Comparison of ENCODE assay signal across 20 cellular contexts in the genomic region with DNA sequence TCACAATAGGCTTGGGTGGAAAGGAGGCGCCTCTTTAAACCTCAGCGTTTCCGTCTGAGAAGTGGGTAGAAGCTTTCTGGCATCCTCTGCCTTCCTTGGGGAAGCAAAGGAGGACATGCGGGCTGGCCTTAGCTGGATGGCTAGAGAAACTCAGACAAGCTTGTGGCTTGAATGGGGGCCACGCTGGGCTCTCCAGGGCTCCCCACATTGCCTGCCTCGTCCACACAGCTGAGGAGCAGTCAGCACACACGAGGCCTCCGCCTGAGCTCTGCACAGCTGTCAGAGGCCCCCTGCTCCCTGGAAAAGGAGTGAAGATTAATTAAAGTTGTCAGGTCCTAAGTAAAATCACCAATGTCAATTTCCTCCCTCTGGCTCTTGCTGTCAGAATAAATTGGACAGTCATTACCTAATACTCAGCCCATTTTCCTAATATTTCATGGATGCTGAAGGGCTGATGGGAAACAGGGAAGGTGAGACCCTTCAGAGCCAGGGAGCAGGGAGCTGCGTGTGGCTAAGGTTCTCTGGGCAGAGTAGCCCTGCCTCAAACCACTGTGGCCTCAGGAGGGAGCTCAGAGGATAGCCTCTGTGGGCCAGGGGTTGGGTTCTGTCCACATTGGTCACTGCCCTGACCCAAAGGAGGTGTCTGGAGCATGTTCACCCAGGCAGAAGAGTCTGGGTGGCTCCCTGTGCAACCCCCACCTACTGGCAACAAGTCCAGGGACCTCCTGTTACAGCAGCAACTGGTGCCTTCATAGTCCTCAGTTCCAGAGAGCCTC.
DNase-seq lines count a peak whose midpoint lies in the region; ATAC-seq, FAIRE-seq and TF ChIP-seq lines count a peak whose summit lies in the region.
"Had no signal": no experiment of that assay in that cellular context is flagged by ENCODE, and none has a peak within 500 bp of the region (broad histone marks: within the 10 kb centered on the region; RNA-seq: fewer than 3 reads in every experiment).

No MANE protein-coding gene starts in this region.

- POLR2A ChIA-PET in K562 (lab: Yijun Ruan, JAX) = interaction anchor here (0.5 to 1.1 kb wide), 6 partner anchors 12 to 960 kb away, joined by 3 to 6 read pairs (median 4); no protein-coding TSS in a partner anchor

- no peak for FAIRE-seq in K562 (lab: Jason Lieb, UNC)
- FAIRE-seq: A204.1, D721Med had no signal

- H3K9me3 Mint-ChIP-seq in nephron progenitor cell = peaks cover 12% of the 10 kb centered on the region

- no peaks in the 10 kb centered on the region for H4K20me1 ChIP-seq in K562 (replicated peaks; ENCODE audit: control insufficient read depth, insufficient read depth, low read length)
- H4K20me1 ChIP-seq: BLaER1 had no signal

- no peak for TF ChIP-seq CTCF in K562 (IDR thresholded peaks at IDR 0.05 in 2 of 3, conservative IDR thresholded peaks at IDR 0.05 in 1 of 3; ENCODE audit: insufficient read depth in 2 of 3, low read depth in 1 of 3, low read length in 3 of 3)
- TF ChIP-seq CTCF in nephron progenitor cell (IDR thresholded peaks at IDR 0.05) = no peak

- H3K4me3 Mint-ChIP-seq in nephron progenitor cell = no peak overlapping the region
- H3K4me3 Mint-ChIP-seq: CD4-positive, CD25-positive, alpha-beta regulatory T cell had no signal

- no peak overlapping the region for H3K4me3 ChIP-seq in K562
- H3K4me3 ChIP-seq: BLaER1 had no signal

- H3K36me3 Mint-ChIP-seq in nephron progenitor cell (ENCODE audit: low read depth) = no peaks in the 10 kb centered on the region
- H3K36me3 Mint-ChIP-seq: CD4-positive, CD25-positive, alpha-beta regulatory T cell had no signal

- H3K36me3 ChIP-seq in K562 (ENCODE audit: control insufficient read depth, insufficient read depth, low read length) = no peaks in the 10 kb centered on the region
- H3K36me3 ChIP-seq: BLaER1 had no signal

- no peaks in the 10 kb centered on the region for H3K9me1 ChIP-seq in K562 (ENCODE audit: control insufficient read depth, insufficient read depth, low read length)

- no peak for TF ChIP-seq RAD21 in K562 (CRISPR knock-in tag; conservative IDR thresholded peaks at IDR 0.05 in 1 of 2, IDR thresholded peaks at IDR 0.05 in 1 of 2)

- DNase-seq in ELF-1 (ENCODE audit: low read depth, low spot score) (peak; percentile 9), K562 (ENCODE audit: extremely low read depth in 1 of 4, low spot score in 3 of 4) (no peak), left lobe of liver (ENCODE audit: low spot score) (peak; percentile 24), retina (peak; percentile 21), NCI-H2081 (lab: John Stamatoyannopoulos, UW) (no peak), nephron progenitor cell (no peak), cortex of kidney (lab: John Stamatoyannopoulos, UW) (no peak)
- DNase-seq: CD4-positive, CD25-positive, alpha-beta regulatory T cell; H7; Kasumi-1; NCI-H1092 treated with DMSO at 0.1 percent for 48 hours; NCI-H1436; NCI-H187 treated with DMSO at 0.1 percent for 48 hours; NCI-H2107; NCI-H524 treated with DMSO at 0.1 percent for 48 hours; NCI-H774; PC-3 had no signal

- peaks cover 4 to 30% of the 10 kb centered on the region in 2 experiments; a peak in 2 of 5 replicates for H3K27me3 ChIP-seq in K562 (ENCODE audit: control insufficient read depth in 2 of 2, insufficient read depth in 2 of 2, low read length in 2 of 2)
- H3K27me3 ChIP-seq: BLaER1 had no signal

- peaks cover 9% of the 10 kb centered on the region for H3K4me1 Mint-ChIP-seq in nephron progenitor cell
- H3K4me1 Mint-ChIP-seq: CD4-positive, CD25-positive, alpha-beta regulatory T cell had no signal

- TF ChIP-seq POLR2A in K562 (conservative IDR thresholded peaks at IDR 0.05) = no peak

- H3K27ac ChIP-seq in K562 (ENCODE audit: extremely low read depth, low read depth, low read length) = no peak overlapping the region
- H3K27ac ChIP-seq: BLaER1 had no signal

- H2AFZ ChIP-seq in K562 (ENCODE audit: low read depth, low read length) = no peak overlapping the region

- intact Hi-C loops in K562 (cut with micrococcal nuclease) = no loop called here

- WGBS in K562 (ENCODE audit: insufficient coverage, low coverage, missing lambda C conversion rate) = 3% methylated on average over 9 of the region's 9 CpGs

- peaks cover 29% of the 10 kb centered on the region for H3K27me3 Mint-ChIP-seq in nephron progenitor cell (ENCODE audit: low read depth, poor library complexity)

- in situ Hi-C loops in K562 (cut with MboI) = no loop called here

- ATAC-seq in K562 (peak; percentile 22; the same call in 1 of the 3 replicates), left lobe of liver (no peak)
- ATAC-seq: PC-3 had no signal

- no peaks in the 10 kb centered on the region for H3K9me3 ChIP-seq in K562 (replicated peaks; ENCODE audit: control insufficient read depth, insufficient read depth, low read depth, low read length)

- TF ChIP-seq EP300 in K562 (IDR thresholded peaks at IDR 0.05; ENCODE audit: low read length) = no peak

- H3K27ac Mint-ChIP-seq in nephron progenitor cell = no peak overlapping the region
- H3K27ac Mint-ChIP-seq: CD4-positive, CD25-positive, alpha-beta regulatory T cell had no signal

- no peaks in the 10 kb centered on the region for H3K79me2 ChIP-seq in K562 (ENCODE audit: control insufficient read depth, insufficient read depth, low read length)

- H3K9ac ChIP-seq in K562 (ENCODE audit: insufficient read depth in 1 of 2, low read depth in 2 of 2, low read length in 2 of 2) = peak overlapping the region in 1 of 2 experiments; percentile 20; a peak in 1 of 4 replicates
- H3K9ac ChIP-seq: BLaER1 had no signal

- H3K4me2 ChIP-seq in K562 (ENCODE audit: insufficient read depth, low read length) = no peak overlapping the region
- H3K4me2 ChIP-seq: BLaER1 had no signal

- BruUV-seq in K562 (replicated peaks; lab: Mats Ljungman, UMichigan) = no TSS peak

- CTCF ChIA-PET in K562 (lab: Yijun Ruan, JAX; ENCODE audit: low intra/inter-chr PET ratio) = no interaction called here

- peaks cover 2 to 3% of the 10 kb centered on the region in 2 experiments; a peak in 3 of 5 replicates for H3K4me1 ChIP-seq in K562 (replicated peaks in 1 of 2; ENCODE audit: control insufficient read depth in 2 of 2, insufficient read depth in 2 of 2, low read length in 2 of 2)

TF ChIP-seq in K562, 482 proteins besides CTCF, POLR2A, EP300 and RAD21:
- TF ChIP-seq ZNF12 (CRISPR knock-in tag; IDR thresholded peaks at IDR 0.05) = 0 out of 2 replicates have a peak, but pooled peaks have one; percentile 31
- no peak for TF ChIP-seq NFRKB (IDR thresholded peaks at IDR 0.05; ENCODE audit: low read depth)
- TF ChIP-seq RFX5 (IDR thresholded peaks at IDR 0.05; ENCODE audit: low read depth, low read length) = no peak

Comparison
In these comparisons a context has a peak if more than half of its experiments do, and no peak if none do; other contexts are left out.
1. DNase-seq: peak in ELF-1 (single experiment), left lobe of liver (single experiment) and retina (single experiment); none in K562 (0 of 4), NCI-H2081 (0 of 2), nephron progenitor cell (single experiment) and cortex of kidney (single experiment).